Comparison of ENCODE assay signal across 20 cellular contexts in genomic region chr2:198143793-198144192, GRCh38.
"Had no signal": no experiment of that assay in that cellular context is flagged by ENCODE, and none has a peak within 500 bp of the region (broad histone marks: within the 10 kb centered on the region; RNA-seq: fewer than 3 reads in every experiment).

No MANE protein-coding gene starts in this region.

- ATAC-seq: gastrocnemius medialis, natural killer cell, right lobe of liver had no signal

- H3K27ac ChIP-seq: epithelial cell of prostate, esophagus muscularis mucosa, gastrocnemius medialis, ovary, right lobe of liver, vagina had no signal

- H3K27me3 ChIP-seq: esophagus muscularis mucosa, gastrocnemius medialis, ovary, right lobe of liver, vagina had no signal

- H3K36me3 ChIP-seq: ovary, right lobe of liver, vagina had no signal

- H3K27me3 Mint-ChIP-seq: progenitor cell of endocrine pancreas; stimulated activated naive CD8-positive, alpha-beta T cell treated with anti-CD3 and anti-CD28 coated beads, Interleukin-15, Interleukin-2, amounts not matched to agents 100 ng/mL and 50 ng/mL, for 24 hours had no signal

- H3K4me1 ChIP-seq: gastrocnemius medialis, right lobe of liver, vagina had no signal

- H3K4me1 Mint-ChIP-seq: natural killer cell; neural crest cell; stimulated activated memory B cell treated with anti-CD40 and anti-IgM and Interleukin-4, amounts not matched to agents 10 μg/mL and 1 μg/mL and 100 μg/mL, for 72 hours had no signal

- DNase-seq: central memory CD4-positive, alpha-beta T cell; cortex of kidney; effector memory CD4-positive, alpha-beta T cell; gastrocnemius medialis; glutamatergic neuron; kidney; mammary epithelial cell; natural killer cell; ovary; retina; right lobe of liver; stimulated activated CD4-positive, alpha-beta T cell treated with anti-CD3 and anti-CD28 coated beads, Interleukin-4, amount 100 ng/mL, for 24 hours; trophoblast cell had no signal

- H3K4me3 Mint-ChIP-seq: natural killer cell; neural crest cell; stimulated activated memory B cell treated with anti-CD40 and anti-IgM and Interleukin-4, amounts not matched to agents 10 μg/mL and 1 μg/mL and 100 μg/mL, for 72 hours; stimulated activated naive CD8-positive, alpha-beta T cell treated with anti-CD3 and anti-CD28 coated beads, Interleukin-15, Interleukin-2, amounts not matched to agents 100 ng/mL and 50 ng/mL, for 24 hours had no signal

- H3K36me3 Mint-ChIP-seq: natural killer cell; stimulated activated memory B cell treated with anti-CD40 and anti-IgM and Interleukin-4, amounts not matched to agents 10 μg/mL and 1 μg/mL and 100 μg/mL, for 72 hours had no signal

- H3K27ac Mint-ChIP-seq: natural killer cell; progenitor cell of endocrine pancreas; stimulated activated memory B cell treated with anti-CD40 and anti-IgM and Interleukin-4, amounts not matched to agents 10 μg/mL and 1 μg/mL and 100 μg/mL, for 72 hours; stimulated activated naive CD8-positive, alpha-beta T cell treated with anti-CD3 and anti-CD28 coated beads, Interleukin-15, Interleukin-2, amounts not matched to agents 100 ng/mL and 50 ng/mL, for 24 hours had no signal

- H3K9me3 Mint-ChIP-seq: natural killer cell; neural crest cell; stimulated activated memory B cell treated with anti-CD40 and anti-IgM and Interleukin-4, amounts not matched to agents 10 μg/mL and 1 μg/mL and 100 μg/mL, for 72 hours; stimulated activated naive CD8-positive, alpha-beta T cell treated with anti-CD3 and anti-CD28 coated beads, Interleukin-15, Interleukin-2, amounts not matched to agents 100 ng/mL and 50 ng/mL, for 24 hours had no signal

- H3K9me3 ChIP-seq: esophagus muscularis mucosa, gastrocnemius medialis, ovary, right lobe of liver, vagina had no signal

- H3K4me3 ChIP-seq: esophagus muscularis mucosa, gastrocnemius medialis, ovary, right lobe of liver, vagina had no signal
